ENCODE assay signal across 9 cellular contexts in the genomic region with DNA sequence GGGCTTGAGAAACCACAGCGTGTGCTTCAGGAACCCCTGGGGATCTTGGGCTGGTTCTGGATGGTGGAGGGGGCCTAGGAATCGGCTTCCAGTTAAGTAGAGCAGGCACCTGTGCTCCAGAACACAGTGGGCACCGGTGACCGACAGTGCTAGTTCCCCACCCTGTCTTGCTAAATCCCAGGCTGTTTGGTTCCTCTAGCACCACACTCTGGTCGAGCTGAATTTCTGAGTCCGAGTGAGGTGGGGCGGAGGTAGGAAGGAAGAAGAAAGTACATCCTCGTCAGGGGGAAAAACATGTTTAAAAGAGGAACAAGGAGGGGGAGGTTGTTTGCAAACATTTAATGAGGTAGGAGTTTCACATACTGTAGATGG. TPM values are rescaled to one million over a fixed set of nuclear protein-coding genes. Genes with fewer than 3 reads are reported as not detected.
DNase-seq lines count a peak whose midpoint lies in the region; ATAC-seq and TF ChIP-seq lines count a peak whose summit lies in the region.
"Had no signal": no experiment of that assay in that cellular context is flagged by ENCODE, and none has a peak within 500 bp of the region (broad histone marks: within the 10 kb centered on the region; RNA-seq: fewer than 3 reads in every experiment).

No MANE protein-coding gene starts in this region.

- H3K79me2 ChIP-seq in GM23248 (ENCODE audit: insufficient read depth): peaks cover 13% of the 10 kb centered on the region
- peaks cover 79% of the 10 kb centered on the region for H3K79me2 ChIP-seq in Karpas-422 (ENCODE audit: low read length)
- H3K79me2 ChIP-seq in mammary epithelial cell (ENCODE audit: insufficient read depth, low read length): peaks cover 35% of the 10 kb centered on the region

- H3K4me1 ChIP-seq in GM23248 (ENCODE audit: insufficient read depth): peaks cover 36% of the 10 kb centered on the region
- H3K4me1 ChIP-seq in Karpas-422 (ENCODE audit: low read length): peaks cover 81% of the 10 kb centered on the region
- peaks cover 42% of the 10 kb centered on the region for H3K4me1 ChIP-seq in mammary epithelial cell (ENCODE audit: insufficient read depth, low read length)
- H3K4me1 ChIP-seq in neutrophil (ENCODE audit: control insufficient read depth in 1 of 2, insufficient read depth in 1 of 2, low read depth in 1 of 2, low read length in 1 of 2): peaks cover 99 to 100% of the 10 kb centered on the region in 2 experiments

- H2AFZ ChIP-seq in GM23248 (no peak overlapping the region), Karpas-422 (ENCODE audit: low read length) (0 out of 2 replicates have a peak overlapping the region, but pooled peaks have one; percentile 7), mammary epithelial cell (ENCODE audit: low read depth, low read length) (no peak overlapping the region)

- peak overlapping the region; percentile 35 for H3K4me2 ChIP-seq in GM23248 (ENCODE audit: unreplicated experiment)
- peak overlapping the region; percentile 78 for H3K4me2 ChIP-seq in Karpas-422 (ENCODE audit: low read depth, low read length, poor library complexity, severe bottlenecking)
- H3K4me2 ChIP-seq in mammary epithelial cell (ENCODE audit: insufficient read depth, low read depth, low read length): no peak overlapping the region

- H3K36me3 ChIP-seq in GM23248 (ENCODE audit: low read depth) (no peaks in the 10 kb centered on the region), Karpas-422 (ENCODE audit: insufficient read depth, low read length) (no peaks in the 10 kb centered on the region), mammary epithelial cell (ENCODE audit: insufficient read depth, low read length) (no peaks in the 10 kb centered on the region), neutrophil (peaks cover 44% of the 10 kb centered on the region)
- H3K36me3 ChIP-seq: pancreas had no signal

- 0 out of 2 replicates have a peak, but pooled peaks cover 15% of the 10 kb centered on the region for H3F3A ChIP-seq in GM23248 (ENCODE audit: insufficient read depth)

- H3K9ac ChIP-seq in GM23248: 0 out of 2 replicates have a peak overlapping the region, but pooled peaks have one; percentile 23
- peak overlapping the region; percentile 71 for H3K9ac ChIP-seq in Karpas-422 (ENCODE audit: low read length)
- no peak overlapping the region for H3K9ac ChIP-seq in mammary epithelial cell (ENCODE audit: insufficient read depth, low read length)

- peak overlapping the region; percentile 41 for H3K27ac ChIP-seq in GM23248
- H3K27ac ChIP-seq in Karpas-422 (ENCODE audit: low read length): peak overlapping the region; percentile 92
- peak overlapping the region; percentile 8 for H3K27ac ChIP-seq in mammary epithelial cell (ENCODE audit: insufficient read depth, low read depth, low read length)
- peak overlapping the region; percentile 98 for H3K27ac ChIP-seq in neutrophil

- CTCF ChIA-PET in mammary epithelial cell (lab: Charles Lee; ENCODE audit: low non-redundant PET): no interaction called here

- DNase-seq in GM23248 (no peak), Karpas-422 (peak; percentile 82), mammary epithelial cell (no peak), HuH-7.5 (ENCODE audit: low spot score) (no peak), middle frontal gyrus (ENCODE audit: extremely low spot score, low spot score) (no peak)
- DNase-seq in activated CD8-positive, alpha-beta memory T cell treated with anti-CD3 and anti-CD28 coated beads, Interleukin-2, amount 50 U/mL, for 4 hours: no peak

- no peaks in the 10 kb centered on the region for H3K27me3 ChIP-seq in GM23248 (replicated peaks; ENCODE audit: insufficient read depth)
- H3K27me3 ChIP-seq in Karpas-422 (ENCODE audit: low read length): no peaks in the 10 kb centered on the region
- no peaks in the 10 kb centered on the region for H3K27me3 ChIP-seq in mammary epithelial cell (ENCODE audit: insufficient read depth, low read length)
- no peaks in the 10 kb centered on the region for H3K27me3 ChIP-seq in neutrophil
- H3K27me3 ChIP-seq: pancreas had no signal

- no peaks in the 10 kb centered on the region for H3K9me2 ChIP-seq in GM23248 (ENCODE audit: insufficient read depth)
- no peaks in the 10 kb centered on the region for H3K9me2 ChIP-seq in Karpas-422 (replicated peaks; ENCODE audit: insufficient read depth, low read length)

- no peaks in the 10 kb centered on the region for H4K20me1 ChIP-seq in GM23248 (ENCODE audit: insufficient read depth)
- H4K20me1 ChIP-seq in Karpas-422 (ENCODE audit: insufficient read depth, low read depth, low read length): 0 out of 2 replicates have a peak, but pooled peaks cover 7% of the 10 kb centered on the region
- no peaks in the 10 kb centered on the region for H4K20me1 ChIP-seq in mammary epithelial cell (ENCODE audit: insufficient read depth, low read length)

- WGBS in GM23248 (ENCODE audit: low coverage in 1 of 2, low lambda C conversion rate in 2 of 2, missing lambda C conversion rate in 2 of 2), 2 experiments: 77 to 81% methylated on average over 8 of the region's 8 CpGs
- WGBS in mammary epithelial cell (ENCODE audit: low coverage, missing lambda C conversion rate): 91% methylated on average over 8 of the region's 8 CpGs

- no TSS peak for BruUV-seq in mammary epithelial cell (replicated peaks; lab: Mats Ljungman, UMichigan)

- H3K9me3 ChIP-seq in GM23248 (ENCODE audit: low read depth) (no peaks in the 10 kb centered on the region), Karpas-422 (ENCODE audit: low read length) (no peaks in the 10 kb centered on the region), mammary epithelial cell (replicated peaks; ENCODE audit: insufficient read depth, low read length) (no peaks in the 10 kb centered on the region), neutrophil (no peaks in the 10 kb centered on the region)
- H3K9me3 ChIP-seq: pancreas had no signal

- peak; percentile 3 for ATAC-seq in GM18508 (IDR thresholded peaks at IDR 0.05; ENCODE audit: insufficient read depth, unreplicated experiment)

- TF ChIP-seq CTCF in mammary epithelial cell (conservative IDR thresholded peaks at IDR 0.05 in 1 of 2, IDR thresholded peaks at IDR 0.05 in 1 of 2; ENCODE audit: extremely low read depth in 1 of 2, insufficient read depth in 1 of 2, low read depth in 1 of 2, low read length in 2 of 2): no peak
- TF ChIP-seq CTCF in neutrophil (IDR thresholded peaks at IDR 0.05): peak; percentile 88

- intact Hi-C loops in mammary epithelial cell (cut with micrococcal nuclease): no loop called here

- in situ Hi-C loops in GM23248 (cut with MboI) (no loop called here), mammary epithelial cell (cut with MboI; ENCODE audit: low sequenced_read_pairs in 2 of 2) (no loop called here)

- H3K4me3 ChIP-seq in GM23248 (no peak overlapping the region), Karpas-422 (ENCODE audit: low read length) (peak overlapping the region; percentile 62), mammary epithelial cell (replicated peaks in 1 of 3; ENCODE audit: insufficient read depth in 1 of 3, low read depth in 2 of 3, low read length in 3 of 3) (no peak overlapping the region), neutrophil (ENCODE audit: low read depth in 1 of 2, low read length in 1 of 2) (peak overlapping the region; percentile 57 to 64)
- H3K4me3 ChIP-seq: pancreas had no signal

- dilution Hi-C loops in mammary epithelial cell (cut with HindIII; ENCODE audit: low sequenced_read_pairs): no loop called here

RNA-seq across cellular contexts. Expression of a gene that starts 29.1 kb away (rescaled TPM):
- 10.6 and 13.4 TPM in 2 replicates for total RNA-seq in GM23248 (2014; rRNA removed; shearing (Covaris generic))
- polyA plus RNA-seq in GM23248 (2016; fragmentation: Nextera tagmentation; extraction: Ambion mirVana) (4.6 and 4.7 TPM in 2 replicates), mammary epithelial cell (13.4 TPM)
- 25.3 and 30.2 TPM in 2 replicates for total RNA-seq in Karpas-422 (2014; rRNA removed; shearing (Covaris generic); ENCODE audit: low replicate concordance)
- 10 to 100 TPM; 14.8 to 17.7 TPM for total RNA-seq in mammary epithelial cell
- polyA minus RNA-seq in mammary epithelial cell: 76.1 TPM

Comparison
In these comparisons a context has a peak if more than half of its experiments do, and no peak if none do; other contexts are left out.
1. H3K27ac ChIP-seq: peak in every context shown above with its lines; median percentile 98 in neutrophil; 92 in Karpas-422; 41 in GM23248; 8 in mammary epithelial cell.
2. H3K4me3 ChIP-seq: peak in Karpas-422 (single experiment) and neutrophil (2 of 2); none in GM23248 (single experiment) and mammary epithelial cell (0 of 3).